Comparison of ENCODE assay signal across 9 cellular contexts in genomic region chr9:121353246-121353975, GRCh38. TPM values are rescaled to one million over a fixed set of nuclear protein-coding genes. Genes with fewer than 3 reads are reported as not detected.
DNase-seq lines count a peak whose midpoint lies in the region; ATAC-seq and TF ChIP-seq lines count a peak whose summit lies in the region.
"Had no signal": no experiment of that assay in that cellular context is flagged by ENCODE, and none has a peak within 500 bp of the region (broad histone marks: within the 10 kb centered on the region; RNA-seq: fewer than 3 reads in every experiment).

No MANE protein-coding gene starts in this region.

- TF ChIP-seq POLR2A in GM18505 (IDR thresholded peaks at IDR 0.05; ENCODE audit: borderline replicate concordance, extremely low read depth, insufficient read depth, insufficient read length): no peak

- TF ChIP-seq CTCF in GM23338 (conservative IDR thresholded peaks at IDR 0.05; ENCODE audit: low read depth in 2 of 2): no peak

- H3K27me3 ChIP-seq in GM23338 (ENCODE audit: insufficient read depth) (no peaks in the 10 kb centered on the region), SJSA1 (replicated peaks) (no peaks in the 10 kb centered on the region)

- no peaks in the 10 kb centered on the region for H3K27me3 Mint-ChIP-seq in GM23338 (ENCODE audit: insufficient read depth, low read depth, poor library complexity)
- no peaks in the 10 kb centered on the region for H3K27me3 Mint-ChIP-seq in effector memory CD8-positive, alpha-beta T cell
- no peaks in the 10 kb centered on the region for H3K27me3 Mint-ChIP-seq in stimulated activated naive B cell treated with anti-CD40 and anti-IgM and Interleukin-4, amounts not matched to agents 10 μg/mL and 1 μg/mL and 100 μg/mL, for 72 hours

- peak overlapping the region; percentile 50; the same call in 1 of the 2 replicates for H3K4me2 ChIP-seq in GM23338

- H3K4me3 ChIP-seq in GM23338 (no peak overlapping the region), SJSA1 (no peak overlapping the region)

- ATAC-seq in GM18505 (IDR thresholded peaks at IDR 0.05; ENCODE audit: unreplicated experiment) (peak; percentile 89), GM23338 (no peak; the same call in 2 of the 3 replicates)
- ATAC-seq in effector memory CD8-positive, alpha-beta T cell (replicated peaks): peak; percentile 94
- no peak for ATAC-seq in stimulated activated naive B cell treated with anti-CD40 and anti-IgM and Interleukin-4, amounts not matched to agents 10 μg/mL and 1 μg/mL and 100 μg/mL, for 72 hours (replicated peaks)
- ATAC-seq: HCT116 had no signal

- DNase-seq in GM23338 (ENCODE audit: low spot score): no peak
- DNase-seq in SJSA1 (ENCODE audit: low read depth in 1 of 2, low spot score in 2 of 2): no peak
- peak; percentile 64 to 70 (median 67) for DNase-seq in effector memory CD8-positive, alpha-beta T cell
- DNase-seq in stimulated activated CD8-positive, alpha-beta memory T cell treated with anti-CD3 and anti-CD28 coated beads, Interleukin-15, amount 100 ng/mL, for 24 hours (ENCODE audit: low read depth): peak; percentile 6
- no peak for DNase-seq in AG08395 (ENCODE audit: low spot score)
- DNase-seq in AG08396 (ENCODE audit: low spot score): no peak
- DNase-seq in stimulated activated naive B cell treated with anti-CD40 and anti-IgM and Interleukin-4, amounts not matched to agents 10 μg/mL and 1 μg/mL and 100 μg/mL, for 72 hours: no peak

- H3K4me1 ChIP-seq in GM23338 (ENCODE audit: insufficient read depth): peaks cover 15% of the 10 kb centered on the region
- peaks cover 57% of the 10 kb centered on the region for H3K4me1 ChIP-seq in SJSA1 (replicated peaks)

- H3K9me3 ChIP-seq in SJSA1 (replicated peaks): no peaks in the 10 kb centered on the region

- H4K20me1 ChIP-seq in GM23338 (replicated peaks; ENCODE audit: insufficient read depth): no peaks in the 10 kb centered on the region; the same call in 1 of the 2 replicates

- H3K27ac Mint-ChIP-seq in GM23338: peak overlapping the region; percentile 23; the same call in 1 of the 2 replicates
- peak overlapping the region; percentile 24 to 66 for H3K27ac Mint-ChIP-seq in effector memory CD8-positive, alpha-beta T cell
- H3K27ac Mint-ChIP-seq in stimulated activated naive B cell treated with anti-CD40 and anti-IgM and Interleukin-4, amounts not matched to agents 10 μg/mL and 1 μg/mL and 100 μg/mL, for 72 hours: no peak overlapping the region

- peak overlapping the region; percentile 16; the same call in 1 of the 2 replicates for H3K27ac ChIP-seq in GM23338 (ENCODE audit: low read depth)
- peak overlapping the region; percentile 62 for H3K27ac ChIP-seq in SJSA1

- H3K4me1 Mint-ChIP-seq in GM23338: peaks cover 13% of the 10 kb centered on the region
- H3K4me1 Mint-ChIP-seq in effector memory CD8-positive, alpha-beta T cell (ENCODE audit: low read depth in 2 of 2): peaks cover 56 to 74% of the 10 kb centered on the region in 2 donors
- H3K4me1 Mint-ChIP-seq in stimulated activated naive B cell treated with anti-CD40 and anti-IgM and Interleukin-4, amounts not matched to agents 10 μg/mL and 1 μg/mL and 100 μg/mL, for 72 hours: peaks cover 2 to 10% of the 10 kb centered on the region in 2 donors

- no peaks in the 10 kb centered on the region; the same call in 1 of the 2 replicates for H3K36me3 ChIP-seq in GM23338 (ENCODE audit: insufficient read depth)
- peaks cover 72% of the 10 kb centered on the region for H3K36me3 ChIP-seq in SJSA1

- no peaks in the 10 kb centered on the region for H3K9me3 Mint-ChIP-seq in GM23338
- no peaks in the 10 kb centered on the region for H3K9me3 Mint-ChIP-seq in effector memory CD8-positive, alpha-beta T cell
- H3K9me3 Mint-ChIP-seq in stimulated activated naive B cell treated with anti-CD40 and anti-IgM and Interleukin-4, amounts not matched to agents 10 μg/mL and 1 μg/mL and 100 μg/mL, for 72 hours: no peaks in the 10 kb centered on the region

- H3K9me2 ChIP-seq in GM23338 (ENCODE audit: insufficient read depth): no peaks in the 10 kb centered on the region

- H3K36me3 Mint-ChIP-seq in GM23338 (ENCODE audit: low read depth): no peaks in the 10 kb centered on the region
- H3K36me3 Mint-ChIP-seq in effector memory CD8-positive, alpha-beta T cell (ENCODE audit: insufficient read depth): peaks cover 67% of the 10 kb centered on the region
- H3K36me3 Mint-ChIP-seq in stimulated activated naive B cell treated with anti-CD40 and anti-IgM and Interleukin-4, amounts not matched to agents 10 μg/mL and 1 μg/mL and 100 μg/mL, for 72 hours: peaks cover 11 to 30% of the 10 kb centered on the region in 2 donors

- H2AFZ ChIP-seq in GM23338: no peak overlapping the region

- no peak overlapping the region for H3K4me3 Mint-ChIP-seq in GM23338
- peak overlapping the region; percentile 61 to 78 for H3K4me3 Mint-ChIP-seq in effector memory CD8-positive, alpha-beta T cell
- no peak overlapping the region for H3K4me3 Mint-ChIP-seq in stimulated activated naive B cell treated with anti-CD40 and anti-IgM and Interleukin-4, amounts not matched to agents 10 μg/mL and 1 μg/mL and 100 μg/mL, for 72 hours

- H3F3A ChIP-seq in GM23338 (replicated peaks; ENCODE audit: low read depth): no peaks in the 10 kb centered on the region

- no peaks in the 10 kb centered on the region for H3K79me2 ChIP-seq in GM23338 (replicated peaks; ENCODE audit: insufficient read depth)

TF ChIP-seq in GM23338, 12 proteins besides CTCF, POLR2A, EP300 and RAD21 (continues in another document):
- TF ChIP-seq CREB1 (CRISPR knock-in tag; IDR thresholded peaks at IDR 0.05; ENCODE audit: low read depth): no peak
- TF ChIP-seq, protein P1, sequence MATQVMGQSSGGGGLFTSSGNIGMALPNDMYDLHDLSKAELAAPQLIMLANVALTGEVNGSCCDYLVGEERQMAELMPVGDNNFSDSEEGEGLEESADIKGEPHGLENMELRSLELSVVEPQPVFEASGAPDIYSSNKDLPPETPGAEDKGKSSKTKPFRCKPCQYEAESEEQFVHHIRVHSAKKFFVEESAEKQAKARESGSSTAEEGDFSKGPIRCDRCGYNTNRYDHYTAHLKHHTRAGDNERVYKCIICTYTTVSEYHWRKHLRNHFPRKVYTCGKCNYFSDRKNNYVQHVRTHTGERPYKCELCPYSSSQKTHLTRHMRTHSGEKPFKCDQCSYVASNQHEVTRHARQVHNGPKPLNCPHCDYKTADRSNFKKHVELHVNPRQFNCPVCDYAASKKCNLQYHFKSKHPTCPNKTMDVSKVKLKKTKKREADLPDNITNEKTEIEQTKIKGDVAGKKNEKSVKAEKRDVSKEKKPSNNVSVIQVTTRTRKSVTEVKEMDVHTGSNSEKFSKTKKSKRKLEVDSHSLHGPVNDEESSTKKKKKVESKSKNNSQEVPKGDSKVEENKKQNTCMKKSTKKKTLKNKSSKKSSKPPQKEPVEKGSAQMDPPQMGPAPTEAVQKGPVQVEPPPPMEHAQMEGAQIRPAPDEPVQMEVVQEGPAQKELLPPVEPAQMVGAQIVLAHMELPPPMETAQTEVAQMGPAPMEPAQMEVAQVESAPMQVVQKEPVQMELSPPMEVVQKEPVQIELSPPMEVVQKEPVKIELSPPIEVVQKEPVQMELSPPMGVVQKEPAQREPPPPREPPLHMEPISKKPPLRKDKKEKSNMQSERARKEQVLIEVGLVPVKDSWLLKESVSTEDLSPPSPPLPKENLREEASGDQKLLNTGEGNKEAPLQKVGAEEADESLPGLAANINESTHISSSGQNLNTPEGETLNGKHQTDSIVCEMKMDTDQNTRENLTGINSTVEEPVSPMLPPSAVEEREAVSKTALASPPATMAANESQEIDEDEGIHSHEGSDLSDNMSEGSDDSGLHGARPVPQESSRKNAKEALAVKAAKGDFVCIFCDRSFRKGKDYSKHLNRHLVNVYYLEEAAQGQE (IDR thresholded peaks at IDR 0.05; ENCODE audit: unreplicated experiment): no peak
- TF ChIP-seq, protein P2, sequence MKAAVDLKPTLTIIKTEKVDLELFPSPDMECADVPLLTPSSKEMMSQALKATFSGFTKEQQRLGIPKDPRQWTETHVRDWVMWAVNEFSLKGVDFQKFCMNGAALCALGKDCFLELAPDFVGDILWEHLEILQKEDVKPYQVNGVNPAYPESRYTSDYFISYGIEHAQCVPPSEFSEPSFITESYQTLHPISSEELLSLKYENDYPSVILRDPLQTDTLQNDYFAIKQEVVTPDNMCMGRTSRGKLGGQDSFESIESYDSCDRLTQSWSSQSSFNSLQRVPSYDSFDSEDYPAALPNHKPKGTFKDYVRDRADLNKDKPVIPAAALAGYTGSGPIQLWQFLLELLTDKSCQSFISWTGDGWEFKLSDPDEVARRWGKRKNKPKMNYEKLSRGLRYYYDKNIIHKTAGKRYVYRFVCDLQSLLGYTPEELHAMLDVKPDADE (IDR thresholded peaks at IDR 0.05): no peak

RNA-seq across cellular contexts. Expression of gene STOM, which starts 16.6 kb away (rescaled TPM):
- total RNA-seq in GM23338 (2014; rRNA removed; shearing (Covaris generic)): 51.1 and 61.0 TPM in 2 replicates
- polyA plus RNA-seq in GM23338 (2016; fragmentation: Nextera tagmentation; extraction: Ambion mirVana): 29.4 and 30.4 TPM in 2 replicates
- 192 and 200 TPM in 2 replicates for total RNA-seq in SJSA1 (2014; rRNA removed; shearing (Covaris generic))

Comparison
In these comparisons a context has a peak if more than half of its experiments do, and no peak if none do; other contexts are left out.
1. ATAC-seq: peak in GM18505 (single experiment) and effector memory CD8-positive, alpha-beta T cell (single experiment); none in GM23338 (single experiment) and stimulated activated naive B cell treated with anti-CD40 and anti-IgM and Interleukin-4, amounts not matched to agents 10 μg/mL and 1 μg/mL and 100 μg/mL, for 72 hours (0 of 2).
2. DNase-seq: peak in effector memory CD8-positive, alpha-beta T cell (3 of 3) and stimulated activated CD8-positive, alpha-beta memory T cell treated with anti-CD3 and anti-CD28 coated beads, Interleukin-15, amount 100 ng/mL, for 24 hours (single experiment); none in GM23338 (single experiment), SJSA1 (0 of 2), AG08395 (single experiment), AG08396 (single experiment) and stimulated activated naive B cell treated with anti-CD40 and anti-IgM and Interleukin-4, amounts not matched to agents 10 μg/mL and 1 μg/mL and 100 μg/mL, for 72 hours (single experiment).
3. H3K4me3 Mint-ChIP-seq: peak in effector memory CD8-positive, alpha-beta T cell (2 of 2); none in GM23338 (single experiment) and stimulated activated naive B cell treated with anti-CD40 and anti-IgM and Interleukin-4, amounts not matched to agents 10 μg/mL and 1 μg/mL and 100 μg/mL, for 72 hours (0 of 2).